ENCODE assay signal across 11 cellular contexts in genomic region chr7:42097756-42098155, GRCh38.
DNase-seq lines count a peak whose midpoint lies in the region; ATAC-seq and TF ChIP-seq lines count a peak whose summit lies in the region.
"Had no signal": no experiment of that assay in that cellular context is flagged by ENCODE, and none has a peak within 500 bp of the region (broad histone marks: within the 10 kb centered on the region; RNA-seq: fewer than 3 reads in every experiment).

No MANE protein-coding gene starts in this region.

- H3K4me3 Mint-ChIP-seq in brain (peak overlapping the region in 2 of 5 experiments; percentile 37 to 39), mesothelial cell of epicardium (no peak overlapping the region)
- H3K4me3 Mint-ChIP-seq: activated T-cell treated with anti-CD3 and anti-CD28 coated beads, Interleukin-2, amount 50 U/mL, for 72 hours had no signal

- H3K9me3 Mint-ChIP-seq in brain (peaks cover 0 to 2% (median 0%) of the 10 kb centered on the region in 5 experiments), mesothelial cell of epicardium (peaks cover 5% of the 10 kb centered on the region)

- no peak for ATAC-seq in GM18505 (IDR thresholded peaks at IDR 0.05; ENCODE audit: unreplicated experiment)
- ATAC-seq: activated T-cell treated with anti-CD3 and anti-CD28 coated beads, Interleukin-2, amount 50 U/mL, for 72 hours had no signal

- 40 to 56% methylated on average over 5 of the region's 5 CpGs for WGBS in esophagus squamous epithelium, 2 donors

- TF ChIP-seq CTCF in LNCaP clone FGC (IDR thresholded peaks at IDR 0.05; ENCODE audit: control insufficient read depth, extremely low read depth, insufficient read depth) (peak; percentile 32), brain (conservative IDR thresholded peaks at IDR 0.05) (peak; percentile 12 to 18), mesothelial cell of epicardium (IDR thresholded peaks at IDR 0.05; ENCODE audit: unreplicated experiment) (no peak), esophagus squamous epithelium (IDR thresholded peaks at IDR 0.05) (peak in 1 of 6 experiments; percentile 49)

- H3K4me1 Mint-ChIP-seq in brain (peaks cover 63% of the 10 kb centered on the region), mesothelial cell of epicardium (peaks cover 28% of the 10 kb centered on the region)

- H3K4me1 ChIP-seq in esophagus squamous epithelium: peaks cover 0 to 41% (median 26%) of the 10 kb centered on the region in 3 donors

- intact Hi-C loops in posterior vena cava (cut with DNase I): no loop called here
- intact Hi-C loops in esophagus squamous epithelium (cut with DNase I): no loop called here

- H3K27me3 Mint-ChIP-seq in brain (no peaks in the 10 kb centered on the region), mesothelial cell of epicardium (ENCODE audit: low read depth) (no peaks in the 10 kb centered on the region)

- H3K27ac Mint-ChIP-seq in brain (peak overlapping the region; percentile 14 to 93 (median 65)), mesothelial cell of epicardium (peak overlapping the region; percentile 74)
- H3K27ac Mint-ChIP-seq: activated T-cell treated with anti-CD3 and anti-CD28 coated beads, Interleukin-2, amount 50 U/mL, for 72 hours had no signal

- no peaks in the 10 kb centered on the region for H3K9me3 ChIP-seq in esophagus squamous epithelium

- peak; percentile 62 for DNase-seq in AG08395 (ENCODE audit: low spot score)
- DNase-seq in LNCaP clone FGC (ENCODE audit: low read depth): no peak
- no peak for DNase-seq in mesothelial cell of epicardium (ENCODE audit: low spot score in 2 of 2, unreplicated experiment in 2 of 2)
- no peak for DNase-seq in posterior vena cava (ENCODE audit: low spot score)
- no peak for DNase-seq in esophagus squamous epithelium (lab: John Stamatoyannopoulos, UW)
- DNase-seq in stimulated activated CD4-positive, alpha-beta T cell treated with anti-CD3 and anti-CD28 coated beads, Interleukin-1b, Interleukin-23, amount 100 ng/mL, for 48 hours: no peak
- DNase-seq: activated T-cell treated with anti-CD3 and anti-CD28 coated beads, Interleukin-2, amount 50 U/mL, for 72 hours; DMS153; hippocampal formation had no signal

- TF ChIP-seq POLR2A in esophagus squamous epithelium (IDR thresholded peaks at IDR 0.05) (no peak), GM18505 (IDR thresholded peaks at IDR 0.05; ENCODE audit: borderline replicate concordance, extremely low read depth, insufficient read depth, insufficient read length) (no peak)

- H3K36me3 ChIP-seq in esophagus squamous epithelium: no peaks in the 10 kb centered on the region

- peaks cover 35% of the 10 kb centered on the region for H3K36me3 Mint-ChIP-seq in brain
- peaks cover 13% of the 10 kb centered on the region for H3K36me3 Mint-ChIP-seq in mesothelial cell of epicardium

- no peak overlapping the region for H3K4me3 ChIP-seq in LNCaP clone FGC (ENCODE audit: low read depth, low read length)
- H3K4me3 ChIP-seq in esophagus squamous epithelium: no peak overlapping the region

- peak overlapping the region in 2 of 4 donors; percentile 67 to 82 for H3K27ac ChIP-seq in esophagus squamous epithelium

- H3K27me3 ChIP-seq in esophagus squamous epithelium: no peaks in the 10 kb centered on the region
